ENCODE assay signal across 9 cellular contexts in genomic region chr6:38262041-38262440, GRCh38.
DNase-seq lines count a peak whose midpoint lies in the region; ATAC-seq and TF ChIP-seq lines count a peak whose summit lies in the region.
"Had no signal": no experiment of that assay in that cellular context is flagged by ENCODE, and none has a peak within 500 bp of the region (broad histone marks: within the 10 kb centered on the region; RNA-seq: fewer than 3 reads in every experiment).

No MANE protein-coding gene starts in this region.

- H3K9me3 Mint-ChIP-seq in GM23338: no peaks in the 10 kb centered on the region
- H3K9me3 Mint-ChIP-seq in WTC11: no peaks in the 10 kb centered on the region
- H3K9me3 Mint-ChIP-seq: T-helper 2 cell treated with Interferon-gamma antibody and Interleukin-4, amounts not matched to agents 5 μg/mL and 100 μg/mL, for 36 hours had no signal

- ATAC-seq in GM23338: peak; percentile 78
- ATAC-seq in WTC11: peak; percentile 77
- peak; percentile 91 to 92 for ATAC-seq in left cardiac atrium
- no peak for ATAC-seq in GM21390 (IDR thresholded peaks at IDR 0.05; ENCODE audit: unreplicated experiment)

- H3K4me3 ChIP-seq in GM23338 (no peak overlapping the region), OCI-LY7 (ENCODE audit: low read depth, low read length, poor library complexity, severe bottlenecking) (no peak overlapping the region)

- H2AFZ ChIP-seq in GM23338 (peak overlapping the region; percentile 5; the same call in 1 of the 2 replicates), OCI-LY7 (ENCODE audit: low read length) (no peak overlapping the region)

- POLR2A ChIA-PET in WTC11 (lab: Charles Lee): interaction anchor here (0.6 kb wide), 1 partner anchor 801 kb away, joined by 3 read pairs; no protein-coding TSS in a partner anchor
- POLR2A ChIA-PET in OCI-LY7 (lab: Charles Lee): interaction anchor here (0.6 to 0.8 kb wide), 4 partner anchors 37 to 784 kb away, joined by 3 to 5 read pairs (median 3); no protein-coding TSS in a partner anchor

- no peaks in the 10 kb centered on the region for H3K27me3 ChIP-seq in GM23338 (ENCODE audit: insufficient read depth)

- H3K27ac ChIP-seq in GM23338 (ENCODE audit: low read depth) (peak overlapping the region; percentile 73), OCI-LY7 (ENCODE audit: low read depth, low read length, poor library complexity, severe bottlenecking) (no peak overlapping the region)

- BruUV-seq in OCI-LY7 (replicated peaks; lab: Mats Ljungman, UMichigan): no TSS peak

- TF ChIP-seq CTCF in GM23338 (conservative IDR thresholded peaks at IDR 0.05; ENCODE audit: low read depth in 2 of 2) (no peak), WTC11 (IDR thresholded peaks at IDR 0.05) (no peak), OCI-LY7 (conservative IDR thresholded peaks at IDR 0.05; ENCODE audit: low read length) (no peak)

- H3K36me3 Mint-ChIP-seq in GM23338 (ENCODE audit: low read depth): no peaks in the 10 kb centered on the region
- no peaks in the 10 kb centered on the region for H3K36me3 Mint-ChIP-seq in WTC11

- H3K4me3 Mint-ChIP-seq in GM23338 (no peak overlapping the region), WTC11 (no peak overlapping the region)
- H3K4me3 Mint-ChIP-seq: T-helper 2 cell treated with Interferon-gamma antibody and Interleukin-4, amounts not matched to agents 5 μg/mL and 100 μg/mL, for 36 hours had no signal

- H3K9me3 ChIP-seq in OCI-LY7 (ENCODE audit: low read length): no peaks in the 10 kb centered on the region

- intact Hi-C loops in left cardiac atrium (cut with DNase I) (no loop called here), OCI-LY7 (cut with micrococcal nuclease; ENCODE audit: unreplicated experiment) (no loop called here)

- H3F3A ChIP-seq in GM23338 (replicated peaks; ENCODE audit: low read depth): no peaks in the 10 kb centered on the region

- H3K4me2 ChIP-seq in GM23338 (peak overlapping the region; percentile 31), OCI-LY7 (ENCODE audit: low read length) (no peak overlapping the region)

- H3K9me2 ChIP-seq in GM23338 (ENCODE audit: insufficient read depth) (no peaks in the 10 kb centered on the region), OCI-LY7 (ENCODE audit: insufficient read depth, low read length) (no peaks in the 10 kb centered on the region)

- H3K79me2 ChIP-seq in GM23338 (replicated peaks; ENCODE audit: insufficient read depth): no peaks in the 10 kb centered on the region
- no peaks in the 10 kb centered on the region for H3K79me2 ChIP-seq in OCI-LY7 (ENCODE audit: insufficient read depth, low read depth, low read length)

- H3K4me1 Mint-ChIP-seq in GM23338 (peaks cover 31% of the 10 kb centered on the region), WTC11 (peaks cover 34% of the 10 kb centered on the region)

- peak; percentile 57 for DNase-seq in GM23338 (ENCODE audit: low spot score)
- no peak for DNase-seq in WTC11 (ENCODE audit: low spot score)
- no peak for DNase-seq in left cardiac atrium
- DNase-seq in retina: peak; percentile 64
- no peak for DNase-seq in effector CD4-positive, alpha-beta T cell
- no peak for DNase-seq in ureter (ENCODE audit: low spot score)
- DNase-seq in OCI-LY7 (ENCODE audit: low spot score): no peak

- peaks cover 18% of the 10 kb centered on the region for H3K4me1 ChIP-seq in GM23338 (ENCODE audit: insufficient read depth)
- no peaks in the 10 kb centered on the region for H3K4me1 ChIP-seq in OCI-LY7 (ENCODE audit: insufficient read depth, low read length, poor library complexity, severe bottlenecking)

- no peaks in the 10 kb centered on the region for H4K20me1 ChIP-seq in GM23338 (replicated peaks; ENCODE audit: insufficient read depth)
- no peaks in the 10 kb centered on the region for H4K20me1 ChIP-seq in OCI-LY7 (ENCODE audit: insufficient read depth, low read length)

- H3K27ac Mint-ChIP-seq in GM23338 (peak overlapping the region; percentile 76), WTC11 (peak overlapping the region; percentile 90)
- H3K27ac Mint-ChIP-seq: T-helper 2 cell treated with Interferon-gamma antibody and Interleukin-4, amounts not matched to agents 5 μg/mL and 100 μg/mL, for 36 hours had no signal

- CTCF ChIA-PET in WTC11 (lab: Charles Lee): interaction anchor here (0.6 to 1.3 kb wide), 3 partner anchors 11 to 232 kb away, joined by 3 read pairs; no protein-coding TSS in a partner anchor
- CTCF ChIA-PET in OCI-LY7 (lab: Charles Lee; ENCODE audit: unreplicated experiment): no interaction called here

- H3K36me3 ChIP-seq in GM23338 (ENCODE audit: insufficient read depth) (no peaks in the 10 kb centered on the region), OCI-LY7 (ENCODE audit: insufficient read depth, low read length) (no peaks in the 10 kb centered on the region)

- peaks cover 6% of the 10 kb centered on the region for H3K27me3 Mint-ChIP-seq in GM23338 (ENCODE audit: insufficient read depth, low read depth, poor library complexity)
- no peaks in the 10 kb centered on the region for H3K27me3 Mint-ChIP-seq in WTC11 (ENCODE audit: low read depth)

TF ChIP-seq in GM23338, 12 proteins besides CTCF, POLR2A, EP300 and RAD21 (continues in another document):
- TF ChIP-seq, protein P1, sequence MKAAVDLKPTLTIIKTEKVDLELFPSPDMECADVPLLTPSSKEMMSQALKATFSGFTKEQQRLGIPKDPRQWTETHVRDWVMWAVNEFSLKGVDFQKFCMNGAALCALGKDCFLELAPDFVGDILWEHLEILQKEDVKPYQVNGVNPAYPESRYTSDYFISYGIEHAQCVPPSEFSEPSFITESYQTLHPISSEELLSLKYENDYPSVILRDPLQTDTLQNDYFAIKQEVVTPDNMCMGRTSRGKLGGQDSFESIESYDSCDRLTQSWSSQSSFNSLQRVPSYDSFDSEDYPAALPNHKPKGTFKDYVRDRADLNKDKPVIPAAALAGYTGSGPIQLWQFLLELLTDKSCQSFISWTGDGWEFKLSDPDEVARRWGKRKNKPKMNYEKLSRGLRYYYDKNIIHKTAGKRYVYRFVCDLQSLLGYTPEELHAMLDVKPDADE (IDR thresholded peaks at IDR 0.05): no peak
- TF ChIP-seq ZNF331 (CRISPR knock-in tag; IDR thresholded peaks at IDR 0.05; ENCODE audit: low read depth) (no peak), NANOG (IDR thresholded peaks at IDR 0.05; ENCODE audit: borderline replicate concordance) (no peak), EZH2 (IDR thresholded peaks at IDR 0.05; ENCODE audit: low read depth, unreplicated experiment) (no peak), EZH2phosphoT487 (IDR thresholded peaks at IDR 0.05; ENCODE audit: unreplicated experiment) (no peak), STAT1 (IDR thresholded peaks at IDR 0.05; ENCODE audit: unreplicated experiment) (no peak), CREB1 (CRISPR knock-in tag; IDR thresholded peaks at IDR 0.05; ENCODE audit: low read depth) (no peak)

TF ChIP-seq in WTC11, 78 proteins besides CTCF, POLR2A, EP300 and RAD21:
- TF ChIP-seq, protein P2, sequence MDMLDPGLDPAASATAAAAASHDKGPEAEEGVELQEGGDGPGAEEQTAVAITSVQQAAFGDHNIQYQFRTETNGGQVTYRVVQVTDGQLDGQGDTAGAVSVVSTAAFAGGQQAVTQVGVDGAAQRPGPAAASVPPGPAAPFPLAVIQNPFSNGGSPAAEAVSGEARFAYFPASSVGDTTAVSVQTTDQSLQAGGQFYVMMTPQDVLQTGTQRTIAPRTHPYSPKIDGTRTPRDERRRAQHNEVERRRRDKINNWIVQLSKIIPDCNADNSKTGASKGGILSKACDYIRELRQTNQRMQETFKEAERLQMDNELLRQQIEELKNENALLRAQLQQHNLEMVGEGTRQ (CRISPR knock-in tag; IDR thresholded peaks at IDR 0.05): no peak
- TF ChIP-seq, protein P3, sequence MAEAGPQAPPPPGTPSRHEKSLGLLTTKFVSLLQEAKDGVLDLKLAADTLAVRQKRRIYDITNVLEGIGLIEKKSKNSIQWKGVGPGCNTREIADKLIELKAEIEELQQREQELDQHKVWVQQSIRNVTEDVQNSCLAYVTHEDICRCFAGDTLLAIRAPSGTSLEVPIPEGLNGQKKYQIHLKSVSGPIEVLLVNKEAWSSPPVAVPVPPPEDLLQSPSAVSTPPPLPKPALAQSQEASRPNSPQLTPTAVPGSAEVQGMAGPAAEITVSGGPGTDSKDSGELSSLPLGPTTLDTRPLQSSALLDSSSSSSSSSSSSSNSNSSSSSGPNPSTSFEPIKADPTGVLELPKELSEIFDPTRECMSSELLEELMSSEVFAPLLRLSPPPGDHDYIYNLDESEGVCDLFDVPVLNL (CRISPR knock-in tag; IDR thresholded peaks at IDR 0.05; ENCODE audit: borderline replicate concordance, low read depth): no peak
- TF ChIP-seq GTF2I (CRISPR knock-in tag; conservative IDR thresholded peaks at IDR 0.05): no peak
- TF ChIP-seq, protein P4, sequence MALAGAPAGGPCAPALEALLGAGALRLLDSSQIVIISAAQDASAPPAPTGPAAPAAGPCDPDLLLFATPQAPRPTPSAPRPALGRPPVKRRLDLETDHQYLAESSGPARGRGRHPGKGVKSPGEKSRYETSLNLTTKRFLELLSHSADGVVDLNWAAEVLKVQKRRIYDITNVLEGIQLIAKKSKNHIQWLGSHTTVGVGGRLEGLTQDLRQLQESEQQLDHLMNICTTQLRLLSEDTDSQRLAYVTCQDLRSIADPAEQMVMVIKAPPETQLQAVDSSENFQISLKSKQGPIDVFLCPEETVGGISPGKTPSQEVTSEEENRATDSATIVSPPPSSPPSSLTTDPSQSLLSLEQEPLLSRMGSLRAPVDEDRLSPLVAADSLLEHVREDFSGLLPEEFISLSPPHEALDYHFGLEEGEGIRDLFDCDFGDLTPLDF (CRISPR knock-in tag; IDR thresholded peaks at IDR 0.05): no peak
- no peak for TF ChIP-seq KAT7 (CRISPR knock-in tag; IDR thresholded peaks at IDR 0.05; ENCODE audit: borderline replicate concordance)
- no peak for TF ChIP-seq ZNF121 (CRISPR knock-in tag; IDR thresholded peaks at IDR 0.05)
- no peak for TF ChIP-seq MYBL2 (CRISPR knock-in tag; IDR thresholded peaks at IDR 0.05)
- no peak for TF ChIP-seq SMAD3 (CRISPR knock-in tag; IDR thresholded peaks at IDR 0.05; ENCODE audit: borderline replicate concordance)

Comparison
In these comparisons a context has a peak if more than half of its experiments do, and no peak if none do; other contexts are left out.
1. DNase-seq: peak in GM23338 (single experiment) and retina (single experiment); none in WTC11 (single experiment), left cardiac atrium (single experiment), effector CD4-positive, alpha-beta T cell (single experiment), ureter (single experiment) and OCI-LY7 (single experiment).